Comparison of ENCODE assay signal across 13 cellular contexts in the genomic region with DNA sequence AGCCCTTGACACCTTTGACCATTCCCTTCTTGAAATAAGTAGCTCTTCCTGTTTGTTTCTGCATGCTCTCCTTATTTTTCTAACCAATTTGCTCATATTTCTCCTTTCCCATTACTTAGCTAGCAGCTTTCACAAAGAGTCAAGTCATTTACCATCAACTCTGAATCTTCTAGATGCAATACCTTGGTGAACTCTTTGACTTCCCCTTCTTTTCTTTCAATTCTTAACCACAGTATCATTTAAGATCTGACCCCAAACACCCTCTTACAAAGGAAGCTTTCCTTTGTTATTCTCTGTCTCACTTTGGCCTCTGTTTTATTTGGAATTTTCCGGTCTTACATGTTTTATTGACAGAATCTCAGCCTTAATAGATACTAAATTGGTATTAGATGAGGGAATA.
"Had no signal": no experiment of that assay in that cellular context is flagged by ENCODE, and none has a peak within 500 bp of the region (broad histone marks: within the 10 kb centered on the region; RNA-seq: fewer than 3 reads in every experiment).

No MANE protein-coding gene starts in this region.

- H3K9me3 ChIP-seq: prostate gland, right lobe of liver, tibial nerve had no signal

- H3K27me3 ChIP-seq: right lobe of liver, tibial nerve had no signal

- H3K9me3 Mint-ChIP-seq: activated naive CD8-positive, alpha-beta T cell treated with anti-CD3 and anti-CD28 coated beads, Interleukin-2, amount 50 U/mL, for 24 hours; activated T-helper 1 cell treated with anti-CD3 and anti-CD28 coated beads, Interleukin-12 subunit alpha, Interleukin-12 subunit beta, Interleukin-2, Interleukin-4 antibody, amounts not matched to agents 30 ng/mL and 10 ng/mL and 1 ng/mL, durations not matched to agents 14 hours and 24 hours and 36 hours; stimulated activated memory B cell treated with anti-CD40 and anti-IgM and Interleukin-4, amounts not matched to agents 10 μg/mL and 1 μg/mL and 100 μg/mL, for 72 hours had no signal

- H3K27me3 Mint-ChIP-seq: activated naive CD8-positive, alpha-beta T cell treated with anti-CD3 and anti-CD28 coated beads, Interleukin-2, amount 50 U/mL, for 24 hours; naive thymus-derived CD4-positive, alpha-beta T cell; stimulated activated memory B cell treated with anti-CD40 and anti-IgM and Interleukin-4, amounts not matched to agents 10 μg/mL and 1 μg/mL and 100 μg/mL, for 72 hours had no signal

- DNase-seq: activated CD4-positive, alpha-beta T cell treated with anti-CD3 and anti-CD28 coated beads for 48 hours; activated naive CD4-positive, alpha-beta T cell treated with Interleukin-2 at 50 U/mL for 16 hours; activated naive CD8-positive, alpha-beta T cell treated with anti-CD3 and anti-CD28 coated beads, Interleukin-2, amount 50 U/mL, for 24 hours; foreskin melanocyte; head of caudate nucleus; left colon; naive thymus-derived CD4-positive, alpha-beta T cell; right lobe of liver had no signal

- H3K27ac Mint-ChIP-seq: stimulated activated memory B cell treated with anti-CD40 and anti-IgM and Interleukin-4, amounts not matched to agents 10 μg/mL and 1 μg/mL and 100 μg/mL, for 72 hours had no signal

- H3K27ac ChIP-seq: prostate gland, right lobe of liver, tibial nerve had no signal

- H3K4me3 Mint-ChIP-seq: activated naive CD8-positive, alpha-beta T cell treated with anti-CD3 and anti-CD28 coated beads, Interleukin-2, amount 50 U/mL, for 24 hours; activated T-helper 1 cell treated with anti-CD3 and anti-CD28 coated beads, Interleukin-12 subunit alpha, Interleukin-12 subunit beta, Interleukin-2, Interleukin-4 antibody, amounts not matched to agents 30 ng/mL and 10 ng/mL and 1 ng/mL, durations not matched to agents 14 hours and 24 hours and 36 hours; naive thymus-derived CD4-positive, alpha-beta T cell; stimulated activated memory B cell treated with anti-CD40 and anti-IgM and Interleukin-4, amounts not matched to agents 10 μg/mL and 1 μg/mL and 100 μg/mL, for 72 hours had no signal

- FAIRE-seq: colon had no signal

- H3K4me3 ChIP-seq: prostate gland, right lobe of liver, tibial nerve had no signal

- H3K4me1 ChIP-seq: prostate gland had no signal

- ATAC-seq: activated naive CD8-positive, alpha-beta T cell treated with anti-CD3 and anti-CD28 coated beads, Interleukin-2, amount 50 U/mL, for 24 hours; left colon; naive thymus-derived CD4-positive, alpha-beta T cell; right lobe of liver; stimulated activated memory B cell treated with anti-CD40 and anti-IgM and Interleukin-4, amounts not matched to agents 10 μg/mL and 1 μg/mL and 100 μg/mL, for 72 hours had no signal
